3 cellular contexts compared by ENCODE assay signal in genomic region chr12:95775466-95775865, GRCh38. TPM values are rescaled to one million over a fixed set of nuclear protein-coding genes. Genes with fewer than 3 reads are reported as not detected.
"Had no signal": no experiment of that assay in that cellular context is flagged by ENCODE, and none has a peak within 500 bp of the region (broad histone marks: within the 10 kb centered on the region; RNA-seq: fewer than 3 reads in every experiment).

No MANE protein-coding gene starts in this region.

RNA-seq across cellular contexts. Expression of gene NTN4, which starts 15.1 kb away (rescaled TPM):
- total RNA-seq: naive thymus-derived CD8-positive, alpha-beta T cell; natural killer cell treated with Interleukin-12 subunit alpha and Interleukin-12 subunit beta and Interleukin-15 and Interleukin-18, amount 100 ng/mL, for 72 hours had no signal
- polyA plus RNA-seq: naive thymus-derived CD8-positive, alpha-beta T cell; smooth muscle cell had no signal
